In the genomic region with DNA sequence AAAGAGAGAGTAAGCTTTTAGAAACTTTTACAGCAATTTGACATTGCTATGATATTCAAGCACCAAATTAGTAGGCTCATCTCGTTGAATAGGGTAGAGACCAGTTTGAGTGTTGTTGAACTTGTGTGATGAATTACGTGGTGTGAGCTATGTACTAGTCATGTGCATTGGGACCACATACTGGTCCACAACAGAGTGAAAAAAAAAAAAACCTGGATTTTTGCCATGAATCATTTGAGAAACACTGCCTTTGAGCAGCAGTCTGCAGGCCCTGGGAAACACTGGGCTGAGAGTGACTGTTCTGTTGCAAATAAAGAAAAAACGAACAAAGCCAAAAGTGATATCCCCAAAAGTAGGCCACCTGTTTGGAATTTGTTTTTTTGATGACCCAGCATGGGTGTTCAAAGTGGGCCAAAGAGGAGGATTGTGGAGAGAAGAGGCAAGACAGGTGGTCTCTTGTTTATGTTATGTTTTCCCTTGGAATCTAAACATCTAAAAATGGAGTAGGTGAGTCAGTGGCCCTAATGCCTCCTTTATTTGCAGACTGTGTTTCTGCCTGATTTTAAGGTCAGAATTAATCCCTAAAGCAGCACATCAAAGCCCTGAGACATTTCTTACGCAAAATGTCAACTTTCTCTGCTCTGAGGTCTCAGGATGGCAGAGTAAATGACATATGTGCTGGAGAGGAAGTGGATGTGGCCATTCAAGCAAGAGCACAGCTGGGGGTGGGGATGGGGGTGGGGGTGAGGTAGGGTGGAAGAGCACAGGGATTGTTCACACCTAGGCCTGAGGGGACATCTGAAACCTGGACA, we compare ENCODE assay signal across 16 cellular contexts. TPM values are rescaled to one million over a fixed set of nuclear protein-coding genes. Genes with fewer than 3 reads are reported as not detected.
DNase-seq lines count a peak whose midpoint lies in the region; ATAC-seq, FAIRE-seq and TF ChIP-seq lines count a peak whose summit lies in the region.
"Had no signal": no experiment of that assay in that cellular context is flagged by ENCODE, and none has a peak within 500 bp of the region (broad histone marks: within the 10 kb centered on the region; RNA-seq: fewer than 3 reads in every experiment).

No MANE protein-coding gene starts in this region.

- no peaks in the 10 kb centered on the region for H3K27me3 ChIP-seq in AG04450 (ENCODE audit: control insufficient read depth, insufficient read depth, low read length)
- H3K27me3 ChIP-seq: colonic mucosa, gastrocnemius medialis, left lung, sigmoid colon had no signal

- FAIRE-seq in GM12891 (lab: Jason Lieb, UNC) = no peak

- H3K9me3 ChIP-seq in AG04450 (ENCODE audit: control insufficient read depth, insufficient read depth, low read length) = no peaks in the 10 kb centered on the region
- H3K9me3 ChIP-seq: colonic mucosa, gastrocnemius medialis, left lung, sigmoid colon had no signal

- H3K27ac ChIP-seq in AG04450 (ENCODE audit: low read depth, low read length) (no peak overlapping the region), coronary artery (no peak overlapping the region)
- H3K27ac ChIP-seq: colonic mucosa, gastrocnemius medialis, left lung, sigmoid colon had no signal

- POLR2A ChIA-PET in AG04450 (lab: Yijun Ruan, JAX) = interaction anchor here (0.7 kb wide), 2 partner anchors 49 to 712 kb away, joined by 3 to 6 read pairs; no protein-coding TSS in a partner anchor

- CTCF ChIA-PET in AG04450 (lab: Charles Lee) = interaction anchor here (0.6 kb wide), 2 partner anchors 102 to 428 kb away, joined by 3 read pairs; no protein-coding TSS in a partner anchor

- TF ChIP-seq CTCF in AG04450 (IDR thresholded peaks at IDR 0.05; ENCODE audit: low read depth, low read length) = no peak
- TF ChIP-seq CTCF in coronary artery (IDR thresholded peaks at IDR 0.05) = no peak

- intact Hi-C loops in head of caudate nucleus (cut with DNase I) = no loop called here

- no peak overlapping the region for H3K4me3 ChIP-seq in AG04450 (ENCODE audit: low read depth, low read length)
- H3K4me3 ChIP-seq in coronary artery = no peak overlapping the region
- H3K4me3 ChIP-seq: colonic mucosa, gastrocnemius medialis, left lung, sigmoid colon had no signal

- DNase-seq in AG04450 (ENCODE audit: low read depth, low spot score) (peak; percentile 26), GM12891 (ENCODE audit: insufficient read length, low spot score) (no peak), RKO (ENCODE audit: low spot score) (peak; percentile 2), fibroblast of peridontal ligament (ENCODE audit: extremely low read depth) (peak; percentile 51), SKM-1 (lab: John Stamatoyannopoulos, UW; ENCODE audit: unreplicated experiment) (no peak), head of caudate nucleus (no peak), coronary artery (ENCODE audit: low spot score) (no peak)
- DNase-seq: activated gamma-delta T cell treated with Interleukin-2 at 50 U/mL for 16 hours, AML-193, colonic mucosa, gastrocnemius medialis, left lung, NCI-H146, SHP77 treated with DMSO at 0.1 percent for 48 hours, sigmoid colon had no signal

- no peak for TF ChIP-seq POLR2A in GM12891 (IDR thresholded peaks at IDR 0.05; ENCODE audit: low read depth, low read length)

- ATAC-seq in GM18517 (IDR thresholded peaks at IDR 0.05; ENCODE audit: unreplicated experiment) = no peak
- ATAC-seq: gastrocnemius medialis, left lung had no signal

TF ChIP-seq in GM12891, 5 proteins besides CTCF, POLR2A, EP300 and RAD21:
- TF ChIP-seq SPI1 (IDR thresholded peaks at IDR 0.05; ENCODE audit: low read depth, low read length) (0 out of 2 replicates have a peak, but pooled peaks have one; percentile 16), POLR2AphosphoS5 (IDR thresholded peaks at IDR 0.05; ENCODE audit: low read depth, low read length) (no peak)
TF ChIP-seq in GM12891: peak in this region for 1.

RNA-seq across cellular contexts. Expression of a gene that starts 33.5 kb away (rescaled TPM):
- 1.5 and 1.6 TPM in 2 replicates for polyA plus RNA-seq in AG04450 (2011; rRNA removed)
- 0.23 and 0.30 TPM in 2 replicates for polyA minus RNA-seq in AG04450 (2011; rRNA and poly(A)+ RNA removed)
- 0.05 TPM for polyA plus RNA-seq in GM12891 (2012; ENCODE audit: low read depth, missing spikeins)

RNA-seq across cellular contexts. Expression of a gene that starts 38.1 kb away (rescaled TPM):
- 4.3 and 5.5 TPM in 2 replicates for polyA plus RNA-seq in AG04450 (2011; rRNA removed)
- polyA minus RNA-seq in AG04450 (2011; rRNA and poly(A)+ RNA removed) = 9.4 and 10.0 TPM in 2 replicates
- 0.06 TPM for polyA plus RNA-seq in GM12891 (2012; ENCODE audit: low read depth, missing spikeins)

Comparison
In these comparisons a context has a peak if more than half of its experiments do, and no peak if none do; other contexts are left out.
1. DNase-seq: peak in AG04450 (single experiment), RKO (single experiment) and fibroblast of peridontal ligament (single experiment); none in GM12891 (single experiment), SKM-1 (single experiment), head of caudate nucleus (0 of 42) and coronary artery (single experiment).